9 cellular contexts compared by ENCODE assay signal in the genomic region with DNA sequence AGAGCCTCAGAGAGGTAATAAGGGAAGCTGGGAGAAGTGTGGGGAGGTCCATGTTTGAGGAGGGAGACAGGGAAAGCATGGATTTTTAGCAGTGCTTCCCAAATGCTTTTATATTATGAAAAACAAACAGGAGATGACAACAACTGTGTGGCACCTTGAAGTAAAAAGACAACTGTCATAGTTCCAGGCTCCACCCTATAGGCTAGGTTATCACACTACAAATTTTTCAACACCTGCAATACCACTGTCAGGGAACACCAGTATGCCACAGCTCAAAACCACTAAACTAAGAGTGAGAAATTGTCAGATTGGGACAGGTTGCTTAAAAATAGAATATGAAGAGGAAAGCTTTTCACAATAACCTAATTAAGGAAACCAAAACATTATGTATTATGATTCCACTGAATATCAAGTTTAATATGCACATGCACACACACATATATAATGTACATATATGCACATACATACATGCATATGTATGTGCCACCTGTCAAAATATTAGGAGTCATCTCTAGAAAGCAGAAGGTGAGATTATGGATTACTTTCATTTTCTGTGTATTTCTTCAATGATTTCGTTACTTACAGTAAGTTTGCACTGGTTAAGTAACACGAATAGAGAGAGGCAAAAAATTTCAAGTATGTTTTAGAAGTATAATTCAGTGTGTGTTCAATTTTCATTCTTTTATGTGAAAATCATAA.
DNase-seq lines count a peak whose midpoint lies in the region; ATAC-seq and TF ChIP-seq lines count a peak whose summit lies in the region.
"Had no signal": no experiment of that assay in that cellular context is flagged by ENCODE, and none has a peak within 500 bp of the region (broad histone marks: within the 10 kb centered on the region; RNA-seq: fewer than 3 reads in every experiment).

No MANE protein-coding gene starts in this region.

- H3K4me1 ChIP-seq in fibroblast of lung (ENCODE audit: control insufficient read depth, extremely low read depth, insufficient read depth, low read length) (no peaks in the 10 kb centered on the region), adrenal gland (replicated peaks in 1 of 2) (peaks cover 0 to 5% of the 10 kb centered on the region in 2 donors), sigmoid colon (peaks cover 0 to 12% (median 2%) of the 10 kb centered on the region in 4 donors)

- peak; percentile 32 for DNase-seq in GM12865 (ENCODE audit: low read depth)
- no peak for DNase-seq in fibroblast of lung (ENCODE audit: low read depth in 2 of 2)
- no peak for DNase-seq in adrenal gland
- DNase-seq in DMS153 treated with DMSO at 0.1 percent for 48 hours (lab: John Stamatoyannopoulos, UW; ENCODE audit: unreplicated experiment), result no peak
- no peak for DNase-seq in NCI-H187 (lab: John Stamatoyannopoulos, UW)
- DNase-seq in sigmoid colon, result no peak
- DNase-seq: NCI-H2029 treated with DMSO at 0.1 percent for 48 hours had no signal

- no peak overlapping the region for H3K9ac ChIP-seq in fibroblast of lung (ENCODE audit: insufficient read depth, low read length)

- H3K27me3 ChIP-seq in fibroblast of lung (ENCODE audit: control insufficient read depth, insufficient read depth, low read length) (no peaks in the 10 kb centered on the region), adrenal gland (no peaks in the 10 kb centered on the region), sigmoid colon (no peaks in the 10 kb centered on the region)

- ATAC-seq in GM21360 (IDR thresholded peaks at IDR 0.05; ENCODE audit: unreplicated experiment) (peak; percentile 88), HG03342 (IDR thresholded peaks at IDR 0.05; ENCODE audit: unreplicated experiment) (peak; percentile 96)

- H3K4me3 ChIP-seq in GM12865 (ENCODE audit: low read depth, low read length) (peak overlapping the region; percentile 27), fibroblast of lung (replicated peaks in 1 of 4; ENCODE audit: control extremely low read depth in 1 of 4, insufficient read depth in 1 of 4, low read depth in 3 of 4, low read length in 4 of 4) (no peak overlapping the region), adrenal gland (peak overlapping the region in 1 of 4 donors; percentile 37), sigmoid colon (peak overlapping the region in 1 of 4 donors; percentile 5)

- TF ChIP-seq EP300 in sigmoid colon (IDR thresholded peaks at IDR 0.05), result no peak

- H3K4me2 ChIP-seq in fibroblast of lung (ENCODE audit: extremely low read depth, insufficient read depth, low read length), result peak overlapping the region; percentile 78

- H3K9me3 ChIP-seq in fibroblast of lung (ENCODE audit: control insufficient read depth, insufficient read depth, low read depth, low read length), result no peaks in the 10 kb centered on the region
- no peaks in the 10 kb centered on the region for H3K9me3 ChIP-seq in adrenal gland (replicated peaks in 1 of 3)
- no peaks in the 10 kb centered on the region for H3K9me3 ChIP-seq in sigmoid colon

- H3K79me2 ChIP-seq in fibroblast of lung (ENCODE audit: control insufficient read depth, insufficient read depth, low read length), result no peaks in the 10 kb centered on the region

- TF ChIP-seq POLR2A in adrenal gland (IDR thresholded peaks at IDR 0.05) (no peak), sigmoid colon (IDR thresholded peaks at IDR 0.05) (no peak)

- H3K27ac ChIP-seq in fibroblast of lung (ENCODE audit: insufficient read depth, low read length), result no peak overlapping the region
- no peak overlapping the region for H3K27ac ChIP-seq in adrenal gland
- H3K27ac ChIP-seq in sigmoid colon, result no peak overlapping the region

- 47 to 51% (median 49%) methylated on average over 2 of the region's 2 CpGs for WGBS in adrenal gland, 4 donors
- 28 to 31% methylated on average over 2 of the region's 2 CpGs for WGBS in sigmoid colon, 2 donors

- TF ChIP-seq CTCF in GM12865 (IDR thresholded peaks at IDR 0.05; ENCODE audit: insufficient read depth, low read depth, low read length, missing control alignments) (no peak), fibroblast of lung (conservative IDR thresholded peaks at IDR 0.05 in 1 of 2, IDR thresholded peaks at IDR 0.05 in 1 of 2; ENCODE audit: low read depth in 1 of 2, low read length in 2 of 2) (no peak), adrenal gland (IDR thresholded peaks at IDR 0.05) (no peak), sigmoid colon (IDR thresholded peaks at IDR 0.05) (no peak)

- intact Hi-C loops in adrenal gland (cut with DNase I), result no loop called here
- intact Hi-C loops in sigmoid colon (cut with DNase I), result no loop called here

- H2AFZ ChIP-seq in fibroblast of lung (ENCODE audit: low read length), result no peak overlapping the region

- no peaks in the 10 kb centered on the region for H4K20me1 ChIP-seq in fibroblast of lung (ENCODE audit: control insufficient read depth, extremely low read depth, insufficient read depth, low read length)

- H3K36me3 ChIP-seq in fibroblast of lung (ENCODE audit: control insufficient read depth, insufficient read depth, low read length), result no peaks in the 10 kb centered on the region
- H3K36me3 ChIP-seq in adrenal gland (replicated peaks in 1 of 2), result no peaks in the 10 kb centered on the region
- no peaks in the 10 kb centered on the region for H3K36me3 ChIP-seq in sigmoid colon
